1 cellular context compared by ENCODE assay signal in the genomic region with DNA sequence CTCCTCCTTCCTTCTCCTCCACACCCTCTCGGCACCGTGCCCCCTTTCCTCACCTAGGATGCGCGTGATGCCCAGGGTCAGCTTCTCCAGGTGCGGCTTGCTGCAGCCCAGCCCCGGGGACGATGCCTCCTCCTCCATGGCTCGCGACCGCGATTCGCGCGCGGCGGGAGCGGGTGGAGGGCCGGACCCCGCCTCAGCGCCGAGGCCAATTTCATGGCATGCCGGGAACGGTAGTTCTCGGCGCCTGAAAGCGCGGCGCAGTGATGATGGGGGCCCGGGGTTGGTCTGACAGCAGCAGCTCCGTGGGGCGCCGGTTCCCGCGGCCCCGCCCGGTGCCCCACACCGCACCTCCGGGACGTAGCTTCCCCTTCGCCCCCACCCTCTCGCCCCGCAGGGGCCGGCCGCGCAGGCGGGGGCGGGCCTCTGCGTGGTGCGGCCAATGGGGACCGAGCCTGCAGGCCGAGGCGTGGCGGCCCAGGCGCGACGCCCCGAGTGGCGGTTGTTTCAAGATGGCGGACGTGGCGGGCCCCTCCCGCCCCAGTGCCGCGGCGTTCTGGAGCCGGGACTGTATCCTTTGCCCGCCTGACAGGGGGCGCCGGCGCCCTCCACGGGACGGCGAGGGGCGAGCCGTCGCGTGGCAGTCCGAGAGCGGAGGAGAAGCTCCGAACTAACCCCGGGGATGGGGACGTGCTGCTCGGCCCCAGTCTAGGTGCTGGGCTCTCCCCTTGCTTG.
TF ChIP-seq lines count a peak whose summit lies in the region.

A gene (plus strand): TSS at position 498 of the 732 bp plus-strand sequence. CDS start 12 bp downstream, at position 510.
A gene with protein sequence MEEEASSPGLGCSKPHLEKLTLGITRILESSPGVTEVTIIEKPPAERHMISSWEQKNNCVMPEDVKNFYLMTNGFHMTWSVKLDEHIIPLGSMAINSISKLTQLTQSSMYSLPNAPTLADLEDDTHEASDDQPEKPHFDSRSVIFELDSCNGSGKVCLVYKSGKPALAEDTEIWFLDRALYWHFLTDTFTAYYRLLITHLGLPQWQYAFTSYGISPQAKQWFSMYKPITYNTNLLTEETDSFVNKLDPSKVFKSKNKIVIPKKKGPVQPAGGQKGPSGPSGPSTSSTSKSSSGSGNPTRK (minus strand): TSS at position 373 of the 732 bp plus-strand sequence. CDS start 235 bp downstream, at position 138.

TF ChIP-seq in HepG2, 621 proteins besides CTCF, POLR2A, EP300 and RAD21 (continued from another document and continues in another):
- TF ChIP-seq, protein P1, sequence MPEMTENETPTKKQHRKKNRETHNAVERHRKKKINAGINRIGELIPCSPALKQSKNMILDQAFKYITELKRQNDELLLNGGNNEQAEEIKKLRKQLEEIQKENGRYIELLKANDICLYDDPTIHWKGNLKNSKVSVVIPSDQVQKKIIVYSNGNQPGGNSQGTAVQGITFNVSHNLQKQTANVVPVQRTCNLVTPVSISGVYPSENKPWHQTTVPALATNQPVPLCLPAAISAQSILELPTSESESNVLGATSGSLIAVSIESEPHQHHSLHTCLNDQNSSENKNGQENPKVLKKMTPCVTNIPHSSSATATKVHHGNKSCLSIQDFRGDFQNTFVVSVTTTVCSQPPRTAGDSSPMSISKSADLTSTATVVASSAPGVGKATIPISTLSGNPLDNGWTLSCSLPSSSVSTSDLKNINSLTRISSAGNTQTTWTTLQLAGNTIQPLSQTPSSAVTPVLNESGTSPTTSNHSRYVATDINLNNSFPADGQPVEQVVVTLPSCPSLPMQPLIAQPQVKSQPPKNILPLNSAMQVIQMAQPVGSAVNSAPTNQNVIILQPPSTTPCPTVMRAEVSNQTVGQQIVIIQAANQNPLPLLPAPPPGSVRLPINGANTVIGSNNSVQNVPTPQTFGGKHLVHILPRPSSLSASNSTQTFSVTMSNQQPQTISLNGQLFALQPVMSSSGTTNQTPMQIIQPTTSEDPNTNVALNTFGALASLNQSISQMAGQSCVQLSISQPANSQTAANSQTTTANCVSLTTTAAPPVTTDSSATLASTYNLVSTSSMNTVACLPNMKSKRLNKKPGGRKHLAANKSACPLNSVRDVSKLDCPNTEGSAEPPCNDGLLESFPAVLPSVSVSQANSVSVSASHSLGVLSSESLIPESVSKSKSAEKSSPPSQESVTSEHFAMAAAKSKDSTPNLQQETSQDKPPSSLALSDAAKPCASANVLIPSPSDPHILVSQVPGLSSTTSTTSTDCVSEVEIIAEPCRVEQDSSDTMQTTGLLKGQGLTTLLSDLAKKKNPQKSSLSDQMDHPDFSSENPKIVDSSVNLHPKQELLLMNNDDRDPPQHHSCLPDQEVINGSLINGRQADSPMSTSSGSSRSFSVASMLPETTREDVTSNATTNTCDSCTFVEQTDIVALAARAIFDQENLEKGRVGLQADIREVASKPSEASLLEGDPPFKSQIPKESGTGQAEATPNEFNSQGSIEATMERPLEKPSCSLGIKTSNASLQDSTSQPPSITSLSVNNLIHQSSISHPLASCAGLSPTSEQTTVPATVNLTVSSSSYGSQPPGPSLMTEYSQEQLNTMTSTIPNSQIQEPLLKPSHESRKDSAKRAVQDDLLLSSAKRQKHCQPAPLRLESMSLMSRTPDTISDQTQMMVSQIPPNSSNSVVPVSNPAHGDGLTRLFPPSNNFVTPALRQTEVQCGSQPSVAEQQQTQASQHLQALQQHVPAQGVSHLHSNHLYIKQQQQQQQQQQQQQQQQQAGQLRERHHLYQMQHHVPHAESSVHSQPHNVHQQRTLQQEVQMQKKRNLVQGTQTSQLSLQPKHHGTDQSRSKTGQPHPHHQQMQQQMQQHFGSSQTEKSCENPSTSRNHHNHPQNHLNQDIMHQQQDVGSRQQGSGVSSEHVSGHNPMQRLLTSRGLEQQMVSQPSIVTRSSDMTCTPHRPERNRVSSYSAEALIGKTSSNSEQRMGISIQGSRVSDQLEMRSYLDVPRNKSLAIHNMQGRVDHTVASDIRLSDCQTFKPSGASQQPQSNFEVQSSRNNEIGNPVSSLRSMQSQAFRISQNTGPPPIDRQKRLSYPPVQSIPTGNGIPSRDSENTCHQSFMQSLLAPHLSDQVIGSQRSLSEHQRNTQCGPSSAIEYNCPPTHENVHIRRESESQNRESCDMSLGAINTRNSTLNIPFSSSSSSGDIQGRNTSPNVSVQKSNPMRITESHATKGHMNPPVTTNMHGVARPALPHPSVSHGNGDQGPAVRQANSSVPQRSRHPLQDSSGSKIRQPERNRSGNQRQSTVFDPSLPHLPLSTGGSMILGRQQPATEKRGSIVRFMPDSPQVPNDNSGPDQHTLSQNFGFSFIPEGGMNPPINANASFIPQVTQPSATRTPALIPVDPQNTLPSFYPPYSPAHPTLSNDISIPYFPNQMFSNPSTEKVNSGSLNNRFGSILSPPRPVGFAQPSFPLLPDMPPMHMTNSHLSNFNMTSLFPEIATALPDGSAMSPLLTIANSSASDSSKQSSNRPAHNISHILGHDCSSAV (CRISPR knock-in tag; IDR thresholded peaks at IDR 0.05; ENCODE audit: borderline replicate concordance), result no peak
- TF ChIP-seq, protein P2, sequence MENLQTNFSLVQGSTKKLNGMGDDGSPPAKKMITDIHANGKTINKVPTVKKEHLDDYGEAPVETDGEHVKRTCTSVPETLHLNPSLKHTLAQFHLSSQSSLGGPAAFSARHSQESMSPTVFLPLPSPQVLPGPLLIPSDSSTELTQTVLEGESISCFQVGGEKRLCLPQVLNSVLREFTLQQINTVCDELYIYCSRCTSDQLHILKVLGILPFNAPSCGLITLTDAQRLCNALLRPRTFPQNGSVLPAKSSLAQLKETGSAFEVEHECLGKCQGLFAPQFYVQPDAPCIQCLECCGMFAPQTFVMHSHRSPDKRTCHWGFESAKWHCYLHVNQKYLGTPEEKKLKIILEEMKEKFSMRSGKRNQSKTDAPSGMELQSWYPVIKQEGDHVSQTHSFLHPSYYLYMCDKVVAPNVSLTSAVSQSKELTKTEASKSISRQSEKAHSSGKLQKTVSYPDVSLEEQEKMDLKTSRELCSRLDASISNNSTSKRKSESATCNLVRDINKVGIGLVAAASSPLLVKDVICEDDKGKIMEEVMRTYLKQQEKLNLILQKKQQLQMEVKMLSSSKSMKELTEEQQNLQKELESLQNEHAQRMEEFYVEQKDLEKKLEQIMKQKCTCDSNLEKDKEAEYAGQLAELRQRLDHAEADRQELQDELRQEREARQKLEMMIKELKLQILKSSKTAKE (CRISPR knock-in tag; IDR thresholded peaks at IDR 0.05; ENCODE audit: borderline replicate concordance), result peak; percentile 64; the same call in 1 of the 2 replicates
- TF ChIP-seq RXRA (CRISPR knock-in tag; IDR thresholded peaks at IDR 0.05), result peak; percentile 45; the same call in 1 of the 2 replicates
- no peak for TF ChIP-seq ZKSCAN5 (CRISPR knock-in tag; IDR thresholded peaks at IDR 0.05)
- TF ChIP-seq, protein P3, sequence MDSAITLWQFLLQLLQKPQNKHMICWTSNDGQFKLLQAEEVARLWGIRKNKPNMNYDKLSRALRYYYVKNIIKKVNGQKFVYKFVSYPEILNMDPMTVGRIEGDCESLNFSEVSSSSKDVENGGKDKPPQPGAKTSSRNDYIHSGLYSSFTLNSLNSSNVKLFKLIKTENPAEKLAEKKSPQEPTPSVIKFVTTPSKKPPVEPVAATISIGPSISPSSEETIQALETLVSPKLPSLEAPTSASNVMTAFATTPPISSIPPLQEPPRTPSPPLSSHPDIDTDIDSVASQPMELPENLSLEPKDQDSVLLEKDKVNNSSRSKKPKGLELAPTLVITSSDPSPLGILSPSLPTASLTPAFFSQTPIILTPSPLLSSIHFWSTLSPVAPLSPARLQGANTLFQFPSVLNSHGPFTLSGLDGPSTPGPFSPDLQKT (CRISPR knock-in tag; IDR thresholded peaks at IDR 0.05; ENCODE audit: borderline replicate concordance), result no peak
- TF ChIP-seq, protein P4, sequence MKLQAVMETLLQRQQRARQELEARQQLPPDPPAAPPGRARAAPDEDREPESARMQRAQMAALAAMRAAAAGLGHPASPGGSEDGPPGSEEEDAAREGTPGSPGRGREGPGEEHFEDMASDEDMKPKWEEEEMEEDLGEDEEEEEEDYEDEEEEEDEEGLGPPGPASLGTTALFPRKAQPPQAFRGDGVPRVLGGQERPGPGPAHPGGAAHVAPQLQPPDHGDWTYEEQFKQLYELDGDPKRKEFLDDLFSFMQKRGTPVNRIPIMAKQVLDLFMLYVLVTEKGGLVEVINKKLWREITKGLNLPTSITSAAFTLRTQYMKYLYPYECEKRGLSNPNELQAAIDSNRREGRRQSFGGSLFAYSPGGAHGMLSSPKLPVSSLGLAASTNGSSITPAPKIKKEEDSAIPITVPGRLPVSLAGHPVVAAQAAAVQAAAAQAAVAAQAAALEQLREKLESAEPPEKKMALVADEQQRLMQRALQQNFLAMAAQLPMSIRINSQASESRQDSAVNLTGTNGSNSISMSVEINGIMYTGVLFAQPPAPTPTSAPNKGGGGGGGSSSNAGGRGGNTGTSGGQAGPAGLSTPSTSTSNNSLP (IDR thresholded peaks at IDR 0.05; ENCODE audit: low read depth, low read length), result no peak
- no peak for TF ChIP-seq WIZ (CRISPR knock-in tag; IDR thresholded peaks at IDR 0.05)
- peak; percentile 36; the same call in 1 of the 2 replicates for TF ChIP-seq KLF12 (CRISPR knock-in tag; IDR thresholded peaks at IDR 0.05; ENCODE audit: borderline replicate concordance)
- TF ChIP-seq TAF1 (CRISPR knock-in tag; IDR thresholded peaks at IDR 0.05), result peak; percentile 56; the same call in 1 of the 2 replicates
- TF ChIP-seq HDAC6 (IDR thresholded peaks at IDR 0.05; ENCODE audit: low read depth, low read length), result no peak
- no peak for TF ChIP-seq HNRNPH1 (optimal IDR thresholded peaks at IDR 0.05; ENCODE audit: low read depth, low read length)
- TF ChIP-seq, protein P5, sequence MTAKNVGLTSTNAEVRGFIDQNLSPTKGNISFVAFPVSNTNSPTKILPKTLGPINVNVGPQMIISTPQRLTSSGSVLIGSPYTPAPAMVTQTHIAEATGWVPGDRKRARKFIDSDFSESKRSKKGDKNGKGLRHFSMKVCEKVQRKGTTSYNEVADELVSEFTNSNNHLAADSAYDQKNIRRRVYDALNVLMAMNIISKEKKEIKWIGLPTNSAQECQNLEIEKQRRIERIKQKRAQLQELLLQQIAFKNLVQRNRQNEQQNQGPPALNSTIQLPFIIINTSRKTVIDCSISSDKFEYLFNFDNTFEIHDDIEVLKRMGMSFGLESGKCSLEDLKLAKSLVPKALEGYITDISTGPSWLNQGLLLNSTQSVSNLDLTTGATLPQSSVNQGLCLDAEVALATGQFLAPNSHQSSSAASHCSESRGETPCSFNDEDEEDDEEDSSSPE (CRISPR knock-in tag; IDR thresholded peaks at IDR 0.05), result peak; percentile 89; the same call in 1 of the 2 replicates
- TF ChIP-seq CHCHD3 (CRISPR knock-in tag; IDR thresholded peaks at IDR 0.05), result no peak
- TF ChIP-seq ZFX (CRISPR knock-in tag; IDR thresholded peaks at IDR 0.05; ENCODE audit: low read depth), result peak; percentile 81
- TF ChIP-seq, protein P6, sequence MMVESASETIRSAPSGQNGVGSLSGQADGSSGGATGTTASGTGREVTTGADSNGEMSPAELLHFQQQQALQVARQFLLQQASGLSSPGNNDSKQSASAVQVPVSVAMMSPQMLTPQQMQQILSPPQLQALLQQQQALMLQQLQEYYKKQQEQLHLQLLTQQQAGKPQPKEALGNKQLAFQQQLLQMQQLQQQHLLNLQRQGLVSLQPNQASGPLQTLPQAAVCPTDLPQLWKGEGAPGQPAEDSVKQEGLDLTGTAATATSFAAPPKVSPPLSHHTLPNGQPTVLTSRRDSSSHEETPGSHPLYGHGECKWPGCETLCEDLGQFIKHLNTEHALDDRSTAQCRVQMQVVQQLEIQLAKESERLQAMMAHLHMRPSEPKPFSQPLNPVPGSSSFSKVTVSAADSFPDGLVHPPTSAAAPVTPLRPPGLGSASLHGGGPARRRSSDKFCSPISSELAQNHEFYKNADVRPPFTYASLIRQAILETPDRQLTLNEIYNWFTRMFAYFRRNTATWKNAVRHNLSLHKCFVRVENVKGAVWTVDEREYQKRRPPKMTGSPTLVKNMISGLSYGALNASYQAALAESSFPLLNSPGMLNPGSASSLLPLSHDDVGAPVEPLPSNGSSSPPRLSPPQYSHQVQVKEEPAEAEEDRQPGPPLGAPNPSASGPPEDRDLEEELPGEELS (CRISPR knock-in tag; IDR thresholded peaks at IDR 0.05), result peak; percentile 21; the same call in 1 of the 2 replicates
- TF ChIP-seq, protein P7, sequence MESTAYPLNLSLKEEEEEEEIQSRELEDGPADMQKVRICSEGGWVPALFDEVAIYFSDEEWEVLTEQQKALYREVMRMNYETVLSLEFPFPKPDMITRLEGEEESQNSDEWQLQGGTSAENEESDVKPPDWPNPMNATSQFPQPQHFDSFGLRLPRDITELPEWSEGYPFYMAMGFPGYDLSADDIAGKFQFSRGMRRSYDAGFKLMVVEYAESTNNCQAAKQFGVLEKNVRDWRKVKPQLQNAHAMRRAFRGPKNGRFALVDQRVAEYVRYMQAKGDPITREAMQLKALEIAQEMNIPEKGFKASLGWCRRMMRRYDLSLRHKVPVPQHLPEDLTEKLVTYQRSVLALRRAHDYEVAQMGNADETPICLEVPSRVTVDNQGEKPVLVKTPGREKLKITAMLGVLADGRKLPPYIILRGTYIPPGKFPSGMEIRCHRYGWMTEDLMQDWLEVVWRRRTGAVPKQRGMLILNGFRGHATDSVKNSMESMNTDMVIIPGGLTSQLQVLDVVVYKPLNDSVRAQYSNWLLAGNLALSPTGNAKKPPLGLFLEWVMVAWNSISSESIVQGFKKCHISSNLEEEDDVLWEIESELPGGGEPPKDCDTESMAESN (CRISPR knock-in tag; conservative IDR thresholded peaks at IDR 0.05), result 0 out of 2 replicates have a peak, but pooled peaks have one; percentile 42
- no peak for TF ChIP-seq NFE2L1 (CRISPR knock-in tag; IDR thresholded peaks at IDR 0.05; ENCODE audit: borderline replicate concordance)
- TF ChIP-seq KLF15 (CRISPR knock-in tag; IDR thresholded peaks at IDR 0.05; ENCODE audit: borderline replicate concordance), result peak; percentile 71; the same call in 1 of the 2 replicates
- TF ChIP-seq ZNF331 (CRISPR knock-in tag; IDR thresholded peaks at IDR 0.05), result peak; percentile 12; the same call in 1 of the 2 replicates
